31 cellular contexts compared by ENCODE assay signal in the genomic region with DNA sequence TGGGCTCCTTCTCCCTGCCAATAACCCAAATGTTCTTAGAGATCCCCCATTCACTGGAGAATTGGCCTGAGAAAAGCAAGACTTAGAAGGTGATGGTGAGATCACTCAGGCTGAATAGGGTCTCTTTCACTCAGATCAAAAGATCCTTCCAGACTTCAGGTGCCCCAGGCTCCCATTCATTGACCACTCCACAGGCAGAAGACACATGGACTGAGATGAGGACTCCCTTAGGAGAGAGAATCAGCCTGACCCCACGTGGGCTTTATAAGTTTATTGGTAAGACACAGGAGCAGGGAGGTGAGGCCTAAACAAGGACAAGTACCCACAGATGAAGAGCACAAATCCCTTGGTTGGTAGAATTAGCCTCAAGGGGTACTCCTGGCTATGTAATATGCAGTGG. TPM values are rescaled to one million over a fixed set of nuclear protein-coding genes. Genes with fewer than 3 reads are reported as not detected.
DNase-seq lines count a peak whose midpoint lies in the region; ATAC-seq and TF ChIP-seq lines count a peak whose summit lies in the region.
"Had no signal": no experiment of that assay in that cellular context is flagged by ENCODE, and none has a peak within 500 bp of the region (broad histone marks: within the 10 kb centered on the region; RNA-seq: fewer than 3 reads in every experiment).

No MANE protein-coding gene starts in this region.

- no peaks in the 10 kb centered on the region for H3K27me3 Mint-ChIP-seq in activated CD4-positive, alpha-beta T cell treated with anti-CD3 and anti-CD28 coated beads for 36 hours

- no peak for DNase-seq in activated CD4-positive, alpha-beta T cell treated with anti-CD3 and anti-CD28 coated beads for 36 hours
- DNase-seq in activated CD4-positive, alpha-beta T cell treated with anti-CD3 and anti-CD28 coated beads, Interleukin-2, amount 50 U/mL, for 1 hour: no peak
- DNase-seq in right atrium auricular region (ENCODE audit: low spot score): peak; percentile 26
- DNase-seq in Right ventricle myocardium superior: no peak
- DNase-seq in islet precursor cell: peak; percentile 35
- peak; percentile 27 to 79 for DNase-seq in vagina (ENCODE audit: extremely low spot score in 2 of 2)
- DNase-seq in OCI-M1 (lab: John Stamatoyannopoulos, UW): no peak
- no peak for DNase-seq in RKO (ENCODE audit: low spot score)
- DNase-seq: BE2C, COR-L47, DMS53, GM23248, H7, KBM-7, MV-4-11, NCI-H1105, NCI-H1436 treated with DMSO at 0.1 percent for 48 hours, NCI-H187 treated with DMSO at 0.1 percent for 48 hours, NCI-H2171 treated with DMSO at 0.1 percent for 48 hours, NCI-H524, NCI-H774, PC-9, RPMI8226, SHP77 had no signal

- H3K27ac ChIP-seq in right atrium auricular region (no peak overlapping the region), vagina (no peak overlapping the region)
- H3K27ac ChIP-seq: 22Rv1, GM23248, PC-9 had no signal

- intact Hi-C loops in activated CD4-positive, alpha-beta T cell treated with anti-CD3 and anti-CD28 coated beads for 36 hours (cut with DNase I, micrococcal nuclease): no loop called here
- intact Hi-C loops in Right ventricle myocardium superior (cut with DNase I): no loop called here
- intact Hi-C loops in vagina (cut with DNase I): no loop called here

- H3K9me3 ChIP-seq in right atrium auricular region (no peaks in the 10 kb centered on the region), vagina (no peaks in the 10 kb centered on the region)
- H3K9me3 ChIP-seq: BE2C had no signal

- H3K4me3 ChIP-seq in right atrium auricular region (no peak overlapping the region), vagina (no peak overlapping the region)
- H3K4me3 ChIP-seq: GM23248, PC-9 had no signal

- no peaks in the 10 kb centered on the region for H3K9me3 Mint-ChIP-seq in activated CD4-positive, alpha-beta T cell treated with anti-CD3 and anti-CD28 coated beads for 36 hours (ENCODE audit: low read depth)

- no peak for TF ChIP-seq POLR2A in vagina (IDR thresholded peaks at IDR 0.05)

- H3K27me3 ChIP-seq in right atrium auricular region: peaks cover 0 to 5% of the 10 kb centered on the region in 2 donors
- no peaks in the 10 kb centered on the region for H3K27me3 ChIP-seq in vagina

- H3K4me3 Mint-ChIP-seq in activated CD4-positive, alpha-beta T cell treated with anti-CD3 and anti-CD28 coated beads for 36 hours: no peak overlapping the region
- H3K4me3 Mint-ChIP-seq: CD14-positive monocyte had no signal

- peaks cover 94% of the 10 kb centered on the region for H3K4me1 Mint-ChIP-seq in activated CD4-positive, alpha-beta T cell treated with anti-CD3 and anti-CD28 coated beads for 36 hours
- H3K4me1 Mint-ChIP-seq: CD14-positive monocyte had no signal

- no peaks in the 10 kb centered on the region for H3K36me3 Mint-ChIP-seq in activated CD4-positive, alpha-beta T cell treated with anti-CD3 and anti-CD28 coated beads for 36 hours (ENCODE audit: low read depth)
- H3K36me3 Mint-ChIP-seq: CD14-positive monocyte had no signal

- peak overlapping the region; percentile 3 for H3K27ac Mint-ChIP-seq in activated CD4-positive, alpha-beta T cell treated with anti-CD3 and anti-CD28 coated beads for 36 hours
- H3K27ac Mint-ChIP-seq: CD14-positive monocyte had no signal

- no peak for ATAC-seq in activated CD4-positive, alpha-beta T cell treated with anti-CD3 and anti-CD28 coated beads for 36 hours
- no peak for ATAC-seq in Right ventricle myocardium superior (ENCODE audit: poor library complexity)

- TF ChIP-seq CTCF in right atrium auricular region (IDR thresholded peaks at IDR 0.05) (no peak), vagina (IDR thresholded peaks at IDR 0.05) (no peak)

- H3K36me3 ChIP-seq in right atrium auricular region (no peaks in the 10 kb centered on the region), vagina (no peaks in the 10 kb centered on the region)
- H3K36me3 ChIP-seq: BE2C had no signal

- H3K4me1 ChIP-seq in right atrium auricular region: no peaks in the 10 kb centered on the region
- no peaks in the 10 kb centered on the region for H3K4me1 ChIP-seq in vagina
- H3K4me1 ChIP-seq: BE2C had no signal

- CTCF ChIA-PET in activated CD4-positive, alpha-beta T cell treated with anti-CD3 and anti-CD28 coated beads for 36 hours (lab: Charles Lee): interaction anchor here (1.5 kb wide), 1 partner anchor 278 kb away, joined by 3 read pairs; no protein-coding TSS in a partner anchor

- POLR2A ChIA-PET in activated CD4-positive, alpha-beta T cell treated with anti-CD3 and anti-CD28 coated beads for 36 hours (lab: Charles Lee): no interaction called here

RNA-seq across cellular contexts. Expression of a gene that starts 6.1 kb away (rescaled TPM):
- 1 to 10 TPM; 3.2 TPM for total RNA-seq in activated CD4-positive, alpha-beta T cell treated with anti-CD3 and anti-CD28 coated beads for 36 hours
- total RNA-seq in right atrium auricular region (not detected), Right ventricle myocardium superior (not detected), vagina (not detected)
- total RNA-seq: Daoy, G401, GM23248, H7, LHCN-M2, MCF 10A, PC-9, SK-MEL-5 had no signal

RNA-seq across cellular contexts. Expression of a gene that starts 11.0 kb away (rescaled TPM):
- total RNA-seq in activated CD4-positive, alpha-beta T cell treated with anti-CD3 and anti-CD28 coated beads for 36 hours: 1 to 10 TPM; 1.7 to 1.9 TPM
- total RNA-seq in right atrium auricular region: not detected
- not detected for total RNA-seq in Right ventricle myocardium superior
- not detected for total RNA-seq in vagina
- total RNA-seq: Daoy, G401, GM23248, H7, LHCN-M2, MCF 10A, PC-9, SK-MEL-5 had no signal

RNA-seq across cellular contexts. Expression of a gene that starts 33.7 kb away (rescaled TPM):
- total RNA-seq in activated CD4-positive, alpha-beta T cell treated with anti-CD3 and anti-CD28 coated beads for 36 hours: not detected
- 1 to 10 TPM in 1 of 2 donors, not detected in 1; 2.9 TPM for total RNA-seq in right atrium auricular region
- not detected for total RNA-seq in Right ventricle myocardium superior
- not detected for total RNA-seq in vagina
- total RNA-seq: Daoy, G401, GM23248, H7, LHCN-M2, MCF 10A, PC-9, SK-MEL-5 had no signal

RNA-seq across cellular contexts. Expression of a gene that starts 44.7 kb away (rescaled TPM):
- not detected for total RNA-seq in activated CD4-positive, alpha-beta T cell treated with anti-CD3 and anti-CD28 coated beads for 36 hours
- total RNA-seq in right atrium auricular region (not detected), Right ventricle myocardium superior (not detected), vagina (2.0 TPM)
- total RNA-seq: G401, GM23248, H7, LHCN-M2, MCF 10A, PC-9, SK-MEL-5 had no signal

RNA-seq across cellular contexts. Expression of a gene that starts 54.4 kb away (rescaled TPM):
- not detected for total RNA-seq in activated CD4-positive, alpha-beta T cell treated with anti-CD3 and anti-CD28 coated beads for 36 hours
- not detected for total RNA-seq in right atrium auricular region
- total RNA-seq in Right ventricle myocardium superior: not detected
- total RNA-seq in vagina: not detected
- total RNA-seq: Daoy, G401, GM23248, H7, LHCN-M2, MCF 10A, PC-9, SK-MEL-5 had no signal

Comparison
In these comparisons a context has a peak if more than half of its experiments do, and no peak if none do; other contexts are left out.
1. DNase-seq: peak in right atrium auricular region (single experiment), islet precursor cell (single experiment) and vagina (2 of 2); none in activated CD4-positive, alpha-beta T cell treated with anti-CD3 and anti-CD28 coated beads for 36 hours (single experiment), activated CD4-positive, alpha-beta T cell treated with anti-CD3 and anti-CD28 coated beads, Interleukin-2, amount 50 U/mL, for 1 hour (single experiment), Right ventricle myocardium superior (single experiment), OCI-M1 (single experiment) and RKO (single experiment).